Comparison of ENCODE assay signal across 1 cellular context in the genomic region with DNA sequence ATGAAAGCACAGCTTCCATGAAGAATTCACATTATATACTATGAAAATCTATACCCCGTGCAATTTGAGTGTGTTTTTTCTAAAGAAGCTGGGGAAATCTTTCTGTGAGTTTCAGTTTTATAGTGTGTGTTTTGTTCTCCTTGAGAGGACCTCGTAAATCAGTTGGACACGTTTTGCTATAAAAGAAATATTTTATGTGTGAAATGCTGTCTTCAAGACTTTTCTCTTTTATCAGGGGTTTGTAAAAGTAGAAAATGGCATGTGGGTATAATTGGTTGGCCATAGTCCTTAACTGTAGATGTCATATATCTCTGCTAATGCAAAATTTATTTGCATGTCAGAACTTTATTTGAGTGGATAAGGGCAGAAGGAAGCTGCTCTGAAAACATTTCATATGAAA.
TF ChIP-seq lines count a peak whose summit lies in the region.

No MANE protein-coding gene starts in this region.

TF ChIP-seq in H1, 55 proteins besides CTCF, POLR2A, EP300 and RAD21:
- no peak for TF ChIP-seq JUND (IDR thresholded peaks at IDR 0.05; ENCODE audit: low read length)
- no peak for TF ChIP-seq BACH1 (IDR thresholded peaks at IDR 0.05; ENCODE audit: low read length)
- no peak for TF ChIP-seq KDM4A (IDR thresholded peaks at IDR 0.05; ENCODE audit: low read depth, low read length, severe bottlenecking)
- TF ChIP-seq YY1 (IDR thresholded peaks at IDR 0.05; ENCODE audit: low read depth, low read length), result no peak
- TF ChIP-seq NANOG (IDR thresholded peaks at IDR 0.05; ENCODE audit: insufficient read depth, low read depth, low read length, poor library complexity, severe bottlenecking), result no peak
- TF ChIP-seq CHD2 (IDR thresholded peaks at IDR 0.05; ENCODE audit: low read length), result no peak
- TF ChIP-seq CBX8 (IDR thresholded peaks at IDR 0.05; ENCODE audit: borderline replicate concordance, low read depth, low read length), result no peak
- TF ChIP-seq RNF2 (IDR thresholded peaks at IDR 0.05; ENCODE audit: borderline replicate concordance, low read depth, low read length, missing control alignments, poor library complexity, severe bottlenecking), result no peak
- TF ChIP-seq SP2 (IDR thresholded peaks at IDR 0.05; ENCODE audit: low read length), result no peak
- no peak for TF ChIP-seq TAF7 (optimal IDR thresholded peaks at IDR 0.05; ENCODE audit: borderline replicate concordance, low read depth, low read length)
- TF ChIP-seq, protein P1, sequence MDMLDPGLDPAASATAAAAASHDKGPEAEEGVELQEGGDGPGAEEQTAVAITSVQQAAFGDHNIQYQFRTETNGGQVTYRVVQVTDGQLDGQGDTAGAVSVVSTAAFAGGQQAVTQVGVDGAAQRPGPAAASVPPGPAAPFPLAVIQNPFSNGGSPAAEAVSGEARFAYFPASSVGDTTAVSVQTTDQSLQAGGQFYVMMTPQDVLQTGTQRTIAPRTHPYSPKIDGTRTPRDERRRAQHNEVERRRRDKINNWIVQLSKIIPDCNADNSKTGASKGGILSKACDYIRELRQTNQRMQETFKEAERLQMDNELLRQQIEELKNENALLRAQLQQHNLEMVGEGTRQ (IDR thresholded peaks at IDR 0.05; ENCODE audit: low read length), result no peak
- TF ChIP-seq ZNF274 (IDR thresholded peaks at IDR 0.05; ENCODE audit: borderline replicate concordance, extremely low read depth, low read length), result no peak
- TF ChIP-seq RXRA (IDR thresholded peaks at IDR 0.05; ENCODE audit: insufficient read depth, low read depth, low read length), result no peak
- TF ChIP-seq GTF2F1 (IDR thresholded peaks at IDR 0.05; ENCODE audit: borderline replicate concordance, low read depth, low read length), result no peak
- no peak for TF ChIP-seq TAF1 (IDR thresholded peaks at IDR 0.05; ENCODE audit: low read depth, low read length)
- no peak for TF ChIP-seq BRCA1 (IDR thresholded peaks at IDR 0.05; ENCODE audit: low read depth, low read length)
- TF ChIP-seq, protein P2, sequence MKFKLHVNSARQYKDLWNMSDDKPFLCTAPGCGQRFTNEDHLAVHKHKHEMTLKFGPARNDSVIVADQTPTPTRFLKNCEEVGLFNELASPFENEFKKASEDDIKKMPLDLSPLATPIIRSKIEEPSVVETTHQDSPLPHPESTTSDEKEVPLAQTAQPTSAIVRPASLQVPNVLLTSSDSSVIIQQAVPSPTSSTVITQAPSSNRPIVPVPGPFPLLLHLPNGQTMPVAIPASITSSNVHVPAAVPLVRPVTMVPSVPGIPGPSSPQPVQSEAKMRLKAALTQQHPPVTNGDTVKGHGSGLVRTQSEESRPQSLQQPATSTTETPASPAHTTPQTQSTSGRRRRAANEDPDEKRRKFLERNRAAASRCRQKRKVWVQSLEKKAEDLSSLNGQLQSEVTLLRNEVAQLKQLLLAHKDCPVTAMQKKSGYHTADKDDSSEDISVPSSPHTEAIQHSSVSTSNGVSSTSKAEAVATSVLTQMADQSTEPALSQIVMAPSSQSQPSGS (IDR thresholded peaks at IDR 0.05; ENCODE audit: low read length), result no peak
